In the genomic region with DNA sequence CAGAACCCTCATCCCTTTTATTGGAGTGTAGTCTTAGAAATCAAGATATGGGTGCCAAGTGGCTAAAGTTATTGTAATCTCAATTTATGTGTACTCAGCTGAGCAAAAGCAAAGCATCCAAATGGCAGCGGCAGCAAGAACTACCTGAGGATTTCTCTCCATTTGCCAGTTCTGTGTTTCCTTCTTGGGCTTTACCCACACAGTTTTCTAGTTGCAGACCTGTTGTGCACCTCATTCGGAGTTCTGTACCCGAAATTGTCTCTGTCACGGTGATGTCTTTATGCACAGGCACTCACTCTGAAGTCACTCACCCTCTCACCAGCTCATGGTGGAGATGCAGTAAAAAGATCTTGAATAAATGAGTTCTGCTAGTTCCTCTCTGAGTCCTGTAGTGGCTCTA, we compare ENCODE assay signal across 13 cellular contexts. TPM values are rescaled to one million over a fixed set of nuclear protein-coding genes. Genes with fewer than 3 reads are reported as not detected.
DNase-seq lines count a peak whose midpoint lies in the region; FAIRE-seq and TF ChIP-seq lines count a peak whose summit lies in the region.
"Had no signal": no experiment of that assay in that cellular context is flagged by ENCODE, and none has a peak within 500 bp of the region (broad histone marks: within the 10 kb centered on the region; RNA-seq: fewer than 3 reads in every experiment).

No MANE protein-coding gene starts in this region.

- in situ Hi-C loops in astrocyte of the cerebellum (cut with HindIII; ENCODE audit: low sequenced_read_pairs) (no loop called here), GM13977 (cut with MboI; ENCODE audit: low pct_unique_long_range_greater_than_20kb, low sequenced_read_pairs, unreplicated experiment) (no loop called here)

- no peaks in the 10 kb centered on the region for H3K9me3 Mint-ChIP-seq in activated CD4-positive, alpha-beta T cell treated with anti-CD3 and anti-CD28 coated beads, Interleukin-2, amount 10 ng/mL, durations not matched to agents 24 days and 14 days
- no peaks in the 10 kb centered on the region for H3K9me3 Mint-ChIP-seq in nephron progenitor cell
- H3K9me3 Mint-ChIP-seq: activated T-helper 2 cell treated with anti-CD3 and anti-CD28 coated beads, Interferon-gamma antibody, Interleukin-2, Interleukin-4, amounts not matched to agents 10 μg/mL and 5 μg/mL and 100 μg/mL, durations not matched to agents 14 hours and 24 hours and 36 hours had no signal

- peaks cover 36% of the 10 kb centered on the region for H3K36me3 Mint-ChIP-seq in activated CD4-positive, alpha-beta T cell treated with anti-CD3 and anti-CD28 coated beads, Interleukin-2, amount 10 ng/mL, durations not matched to agents 24 days and 14 days (ENCODE audit: low read depth)
- H3K36me3 Mint-ChIP-seq in nephron progenitor cell (ENCODE audit: low read depth): peaks cover 15% of the 10 kb centered on the region

- H3K27me3 Mint-ChIP-seq in activated CD4-positive, alpha-beta T cell treated with anti-CD3 and anti-CD28 coated beads, Interleukin-2, amount 10 ng/mL, durations not matched to agents 24 days and 14 days: no peaks in the 10 kb centered on the region
- H3K27me3 Mint-ChIP-seq in nephron progenitor cell (ENCODE audit: low read depth, poor library complexity): peaks cover 2% of the 10 kb centered on the region

- intact Hi-C loops in activated CD4-positive, alpha-beta T cell treated with anti-CD3 and anti-CD28 coated beads, Interleukin-2, amount 10 ng/mL, durations not matched to agents 24 days and 14 days (cut with micrococcal nuclease): loop anchor here (2.0 kb wide), 1 partner anchor 19 kb away; no protein-coding TSS in a partner anchor

- DNase-seq in activated CD4-positive, alpha-beta T cell treated with anti-CD3 and anti-CD28 coated beads, Interleukin-2, amount 10 ng/mL, durations not matched to agents 24 days and 14 days: no peak
- no peak for DNase-seq in activated CD4-positive, alpha-beta T cell treated with anti-CD3 and anti-CD28 coated beads for 4 hours
- no peak for DNase-seq in GM19239 (ENCODE audit: insufficient read length, low spot score)
- DNase-seq in astrocyte of the cerebellum (ENCODE audit: low read depth): no peak
- DNase-seq in nephron progenitor cell: no peak
- DNase-seq in GM19238 (ENCODE audit: insufficient read length, low spot score): no peak
- DNase-seq in NCI-H2081 treated with DMSO at 0.1 percent for 48 hours (lab: John Stamatoyannopoulos, UW): no peak
- DNase-seq in GM13977 (ENCODE audit: low spot score): no peak
- DNase-seq: left ventricle myocardium superior, testis had no signal

- H3K4me3 ChIP-seq in astrocyte of the cerebellum (ENCODE audit: low read depth, low read length): no peak overlapping the region
- H3K4me3 ChIP-seq: GM23248, testis had no signal

- H3K27ac Mint-ChIP-seq in activated CD4-positive, alpha-beta T cell treated with anti-CD3 and anti-CD28 coated beads, Interleukin-2, amount 10 ng/mL, durations not matched to agents 24 days and 14 days: peak overlapping the region; percentile 65
- no peak overlapping the region for H3K27ac Mint-ChIP-seq in nephron progenitor cell
- H3K27ac Mint-ChIP-seq: activated T-helper 2 cell treated with anti-CD3 and anti-CD28 coated beads, Interferon-gamma antibody, Interleukin-2, Interleukin-4, amounts not matched to agents 10 μg/mL and 5 μg/mL and 100 μg/mL, durations not matched to agents 14 hours and 24 hours and 36 hours had no signal

- no peak overlapping the region for H3K4me3 Mint-ChIP-seq in activated CD4-positive, alpha-beta T cell treated with anti-CD3 and anti-CD28 coated beads, Interleukin-2, amount 10 ng/mL, durations not matched to agents 24 days and 14 days
- H3K4me3 Mint-ChIP-seq in nephron progenitor cell: no peak overlapping the region

- peak; percentile 37 for FAIRE-seq in GM19239 (lab: Jason Lieb, UNC)
- FAIRE-seq: bronchial epithelial cell had no signal

- TF ChIP-seq CTCF in astrocyte of the cerebellum (IDR thresholded peaks at IDR 0.05; ENCODE audit: low read depth, low read length, missing control alignments): peak; percentile 2
- TF ChIP-seq CTCF in nephron progenitor cell (IDR thresholded peaks at IDR 0.05): peak; percentile 4
- TF ChIP-seq CTCF in GM13977 (IDR thresholded peaks at IDR 0.05; ENCODE audit: extremely low read depth, insufficient read depth, missing control alignments): no peak

- peaks cover 74% of the 10 kb centered on the region for H3K4me1 Mint-ChIP-seq in activated CD4-positive, alpha-beta T cell treated with anti-CD3 and anti-CD28 coated beads, Interleukin-2, amount 10 ng/mL, durations not matched to agents 24 days and 14 days
- H3K4me1 Mint-ChIP-seq in nephron progenitor cell: peaks cover 39% of the 10 kb centered on the region

RNA-seq across cellular contexts. Expression of a gene that starts 43.6 kb away (rescaled TPM):
- total RNA-seq in activated CD4-positive, alpha-beta T cell treated with anti-CD3 and anti-CD28 coated beads, Interleukin-2, amount 10 ng/mL, durations not matched to agents 24 days and 14 days: 40.2 and 45.0 TPM in 2 replicates
